Comparison of ENCODE assay signal across 30 cellular contexts in genomic region chr15:98948456-98948855, GRCh38. TPM values are rescaled to one million over a fixed set of nuclear protein-coding genes. Genes with fewer than 3 reads are reported as not detected.
A peak's percentile ranks its signal among the peaks of the same experiment; 100 is the strongest.
DNase-seq lines count a peak whose midpoint lies in the region; ATAC-seq, FAIRE-seq and TF ChIP-seq lines count a peak whose summit lies in the region.
"Had no signal": no experiment of that assay in that cellular context is flagged by ENCODE, and none has a peak within 500 bp of the region (broad histone marks: within the 10 kb centered on the region; RNA-seq: fewer than 3 reads in every experiment).

No MANE protein-coding gene starts in this region.

- H3K23ac ChIP-seq in neuronal stem cell (ENCODE audit: low read depth, low read length, poor library complexity) = peak overlapping the region; percentile 10

- no peak for DNase-seq in T-helper 17 cell
- DNase-seq in chondrocyte (ENCODE audit: low spot score) = peak; percentile 70
- no peak for DNase-seq in neuronal stem cell (ENCODE audit: low spot score)
- no peak for DNase-seq in tibial artery
- DNase-seq in activated CD8-positive, alpha-beta memory T cell treated with anti-CD3 and anti-CD28 coated beads, Interleukin-2, amount 50 U/mL, for 48 hours = no peak
- no peak for DNase-seq in urothelium cell line (ENCODE audit: low spot score)
- DNase-seq in NCI-H2171 treated with DMSO at 0.1 percent for 48 hours (lab: John Stamatoyannopoulos, UW) = no peak
- no peak for DNase-seq in breast epithelium (ENCODE audit: low spot score in 2 of 2)
- DNase-seq: AML-193; CD8-positive, alpha-beta memory T cell; DMS 273 treated with DMSO at 0.1 percent for 48 hours; DMS79; GF-D8; IMR-90; KG1; MM.1S; NCI-H1417; NCI-H1694 treated with DMSO at 0.1 percent for 48 hours; NCI-H2081 treated with DMSO at 0.1 percent for 48 hours; NCI-H2171; NCI-H345; NCI-H510A treated with DMSO at 0.1 percent for 48 hours; NCI-H748 treated with DMSO at 0.1 percent for 48 hours had no signal

- peak overlapping the region; percentile 10 for H3K9ac ChIP-seq in neuronal stem cell (ENCODE audit: low read depth, low read length, poor library complexity)

- TF ChIP-seq CTCF in chondrocyte (IDR thresholded peaks at IDR 0.05) (no peak), tibial artery (IDR thresholded peaks at IDR 0.05) (no peak), breast epithelium (IDR thresholded peaks at IDR 0.05) (no peak)

- H4K91ac ChIP-seq in neuronal stem cell (ENCODE audit: low read depth, low read length, poor library complexity) = no peak overlapping the region

- no peak overlapping the region for H3K4ac ChIP-seq in neuronal stem cell (ENCODE audit: low read length)

- H3K4me3 ChIP-seq in neuronal stem cell (ENCODE audit: low read length in 2 of 2) = no peak overlapping the region
- H3K4me3 ChIP-seq in tibial artery = no peak overlapping the region
- no peak overlapping the region for H3K4me3 ChIP-seq in breast epithelium
- H3K4me3 ChIP-seq: A549 had no signal

- no peak overlapping the region for H2AK5ac ChIP-seq in neuronal stem cell (ENCODE audit: low read depth, low read length)

- no CpG with 5 or more reads among the region's 13 CpGs for WGBS in neuronal stem cell (ENCODE audit: extremely low coverage in 2 of 2, insufficient read length in 2 of 2, insufficient replicate concordance in 1 of 2), 2 donors

- no peak overlapping the region for H2BK5ac ChIP-seq in neuronal stem cell (ENCODE audit: low read length)

- H2BK12ac ChIP-seq in neuronal stem cell (ENCODE audit: low read length) = no peak overlapping the region

- no peak for TF ChIP-seq POLR2A in breast epithelium (IDR thresholded peaks at IDR 0.05)

- H3K27ac ChIP-seq in neuronal stem cell (replicated peaks; ENCODE audit: low read length) (no peak overlapping the region), tibial artery (peak overlapping the region; percentile 83 to 95), breast epithelium (no peak overlapping the region)
- H3K27ac ChIP-seq: A549, C4-2B had no signal

- no peak overlapping the region for H2BK120ac ChIP-seq in neuronal stem cell (ENCODE audit: low read depth, low read length)

- no peaks in the 10 kb centered on the region for H3K4me1 ChIP-seq in neuronal stem cell (ENCODE audit: control insufficient read depth in 2 of 2, insufficient read depth in 1 of 2, low read depth in 1 of 2, low read length in 2 of 2)
- H3K4me1 ChIP-seq in tibial artery = peaks cover 6 to 73% (median 55%) of the 10 kb centered on the region in 4 donors
- H3K4me1 ChIP-seq in breast epithelium = peaks cover 0 to 7% of the 10 kb centered on the region in 2 donors

- FAIRE-seq in urothelium cell line (lab: Jason Lieb, UNC) = no peak
- FAIRE-seq: A549, GM12891, GM19239, H54, RCC 7860 had no signal

- H3K79me1 ChIP-seq in neuronal stem cell (ENCODE audit: low read depth, low read length) = no peaks in the 10 kb centered on the region

- H3K27me3 ChIP-seq in neuronal stem cell (ENCODE audit: control insufficient read depth in 3 of 3, insufficient read depth in 3 of 3, low read depth in 1 of 3, low read length in 3 of 3) (no peaks in the 10 kb centered on the region), tibial artery (no peaks in the 10 kb centered on the region), breast epithelium (no peaks in the 10 kb centered on the region)

- H2AFZ ChIP-seq in neuronal stem cell (ENCODE audit: low read length) = no peak overlapping the region

- no peak overlapping the region for H3K14ac ChIP-seq in neuronal stem cell (ENCODE audit: low read length)

- H3K9me3 ChIP-seq in T-helper 17 cell (ENCODE audit: control insufficient read depth, low read length, poor library complexity, severe bottlenecking) = no peaks in the 10 kb centered on the region
- no peaks in the 10 kb centered on the region for H3K9me3 ChIP-seq in neuronal stem cell (replicated peaks in 1 of 2; ENCODE audit: control insufficient read depth in 2 of 2, insufficient read depth in 1 of 2, low read depth in 1 of 2, low read length in 2 of 2)
- H3K9me3 ChIP-seq in tibial artery = no peaks in the 10 kb centered on the region
- H3K9me3 ChIP-seq in breast epithelium = no peaks in the 10 kb centered on the region
- H3K9me3 ChIP-seq: A549 had no signal

- H2BK15ac ChIP-seq in neuronal stem cell (ENCODE audit: low read length) = no peak overlapping the region

- H3K36me3 Mint-ChIP-seq in T-helper 17 cell (ENCODE audit: low read depth) (peaks cover 4% of the 10 kb centered on the region), chondrocyte (ENCODE audit: low read depth) (peaks cover 37% of the 10 kb centered on the region)

- H3K9me3 Mint-ChIP-seq in chondrocyte (ENCODE audit: low read depth) = no peaks in the 10 kb centered on the region
- H3K9me3 Mint-ChIP-seq: CD8-positive, alpha-beta memory T cell had no signal

- peaks cover 2% of the 10 kb centered on the region for H3K4me1 Mint-ChIP-seq in T-helper 17 cell
- peaks cover 53% of the 10 kb centered on the region for H3K4me1 Mint-ChIP-seq in chondrocyte (ENCODE audit: low read depth)

- H3K4me3 Mint-ChIP-seq in T-helper 17 cell = no peak overlapping the region
- H3K4me3 Mint-ChIP-seq in chondrocyte (ENCODE audit: unreplicated experiment) = no peak overlapping the region

- no peak overlapping the region for H3K18ac ChIP-seq in neuronal stem cell (ENCODE audit: low read length)

- no peak overlapping the region for H4K8ac ChIP-seq in neuronal stem cell (ENCODE audit: low read depth, low read length)

- peaks cover 42 to 97% of the 10 kb centered on the region in 2 donors for H3K36me3 ChIP-seq in neuronal stem cell (replicated peaks in 1 of 2; ENCODE audit: control insufficient read depth in 2 of 2, insufficient read depth in 2 of 2, low read length in 2 of 2)
- H3K36me3 ChIP-seq in tibial artery = peaks cover 30 to 60% (median 45%) of the 10 kb centered on the region in 3 donors
- H3K36me3 ChIP-seq in breast epithelium = no peaks in the 10 kb centered on the region

- H3K27me3 Mint-ChIP-seq in T-helper 17 cell (no peaks in the 10 kb centered on the region), chondrocyte (ENCODE audit: low read depth) (no peaks in the 10 kb centered on the region)
- H3K27me3 Mint-ChIP-seq: CD8-positive, alpha-beta memory T cell had no signal

- H3K27ac Mint-ChIP-seq in T-helper 17 cell (peak overlapping the region; percentile 82), chondrocyte (ENCODE audit: unreplicated experiment) (peak overlapping the region; percentile 18)
- H3K27ac Mint-ChIP-seq: CD8-positive, alpha-beta memory T cell had no signal

- intact Hi-C loops in tibial artery (cut with DNase I; ENCODE audit: low total_unique reads) (no loop called here), breast epithelium (cut with DNase I; ENCODE audit: low total_unique reads) (no loop called here)

- H3K4me2 ChIP-seq in neuronal stem cell (ENCODE audit: insufficient read depth, low read length, poor library complexity, severe bottlenecking) = no peak overlapping the region
- H3K4me2 ChIP-seq: A549 had no signal

- ATAC-seq in T-helper 17 cell = no peak
- ATAC-seq: A549, SK-N-SH treated with all-trans-retinoic acid at 6 μM for 48 hours had no signal

RNA-seq across cellular contexts. Expression of gene PGPEP1L, which starts 59.1 kb away (rescaled TPM):
- total RNA-seq in T-helper 17 cell (not detected), chondrocyte (not detected in 3 replicates), breast epithelium (not detected)
- polyA plus RNA-seq in neuronal stem cell (2013, experiment 1 of 2) = not detected
- not detected for polyA plus RNA-seq in neuronal stem cell (2013, experiment 2 of 2)
- total RNA-seq: CD8-positive, alpha-beta memory T cell; IMR-90 had no signal
- polyA plus RNA-seq: A549; CD8-positive, alpha-beta memory T cell; IMR-90 had no signal

Comparison
In these comparisons a context has a peak if more than half of its experiments do, and no peak if none do; other contexts are left out.
1. H3K27ac ChIP-seq: peak in tibial artery (2 of 2); none in neuronal stem cell (single experiment) and breast epithelium (0 of 2).